24 cellular contexts compared by ENCODE assay signal in the genomic region with DNA sequence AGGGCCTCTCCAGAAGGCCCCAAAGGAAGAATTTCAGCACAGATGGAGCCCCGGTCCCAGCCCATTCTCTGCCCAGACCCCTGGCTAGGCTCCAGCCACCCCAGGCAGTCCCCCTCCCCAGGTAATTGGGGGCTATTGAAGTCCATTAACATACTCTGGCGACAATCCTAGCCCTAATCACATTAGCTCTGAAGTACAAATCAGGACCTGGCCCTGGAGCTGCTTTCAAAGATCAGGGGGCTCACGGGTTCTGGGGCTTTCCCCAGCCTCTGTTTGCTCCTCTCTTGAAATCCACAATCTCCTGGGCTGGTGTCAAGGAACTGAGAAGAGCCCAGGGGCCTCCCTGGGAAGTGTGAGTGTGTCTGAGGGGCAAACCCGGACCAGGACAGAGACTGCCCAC. TPM values are rescaled to one million over a fixed set of nuclear protein-coding genes. Genes with fewer than 3 reads are reported as not detected.
DNase-seq lines count a peak whose midpoint lies in the region; ATAC-seq and TF ChIP-seq lines count a peak whose summit lies in the region.
"Had no signal": no experiment of that assay in that cellular context is flagged by ENCODE, and none has a peak within 500 bp of the region (broad histone marks: within the 10 kb centered on the region; RNA-seq: fewer than 3 reads in every experiment).

No MANE protein-coding gene starts in this region.

- no peak overlapping the region for H3K4me3 ChIP-seq in osteoblast (ENCODE audit: insufficient read depth, low read length)
- H3K4me3 ChIP-seq: A549; BLaER1 treated with 17β-estradiol and CSF1 and Interleukin-3, amounts not matched to agents 10 nM and 100 nM had no signal

- H3K36me3 ChIP-seq in osteoblast (ENCODE audit: insufficient read depth, low read length), result no peaks in the 10 kb centered on the region
- H3K36me3 ChIP-seq: BE2C; BLaER1 treated with 17β-estradiol and CSF1 and Interleukin-3, amounts not matched to agents 10 nM and 100 nM had no signal

- H3K79me2 ChIP-seq in osteoblast (ENCODE audit: insufficient read depth, low read length), result no peaks in the 10 kb centered on the region

- no peaks in the 10 kb centered on the region for H3K27me3 Mint-ChIP-seq in activated CD8-positive, alpha-beta T cell treated with anti-CD3 and anti-CD28 coated beads, Interleukin-2, amount 10 ng/mL, durations not matched to agents 7 days and 5 days (ENCODE audit: low read depth)

- no peaks in the 10 kb centered on the region for H3K9me3 Mint-ChIP-seq in activated CD8-positive, alpha-beta T cell treated with anti-CD3 and anti-CD28 coated beads, Interleukin-2, amount 10 ng/mL, durations not matched to agents 7 days and 5 days (ENCODE audit: insufficient read depth)
- H3K9me3 Mint-ChIP-seq: CD4-positive, alpha-beta T cell; CD8-positive, alpha-beta memory T cell had no signal

- DNase-seq in ELF-1 (ENCODE audit: low read depth, low spot score) (peak; percentile 59), NCI-H69 (lab: John Stamatoyannopoulos, UW) (peak; percentile 21), islet precursor cell (peak; percentile 52), osteoblast (ENCODE audit: insufficient read length, low spot score, missing footprints) (peak; percentile 32), NCI-H2196 (lab: John Stamatoyannopoulos, UW; ENCODE audit: unreplicated experiment) (no peak)
- DNase-seq in activated CD8-positive, alpha-beta memory T cell treated with anti-CD3 and anti-CD28 coated beads for 24 hours, result no peak
- no peak for DNase-seq in activated CD8-positive, alpha-beta T cell treated with anti-CD3 and anti-CD28 coated beads, Interleukin-2, amount 10 ng/mL, durations not matched to agents 7 days and 5 days
- DNase-seq: 8988T; ACHN; AML-193; BE2C; CD4-positive, alpha-beta T cell; CD8-positive, alpha-beta memory T cell; DMS 273 treated with DMSO at 0.1 percent for 48 hours; DMS79; EL; GF-D8; GOT3; H7; HCEC 1CT had no signal

- no peaks in the 10 kb centered on the region for H4K20me1 ChIP-seq in osteoblast (ENCODE audit: insufficient read depth, low read length)
- H4K20me1 ChIP-seq: BLaER1 treated with 17β-estradiol and CSF1 and Interleukin-3, amounts not matched to agents 10 nM and 100 nM had no signal

- H3K27ac ChIP-seq in osteoblast (ENCODE audit: low read depth, low read length), result no peak overlapping the region
- H3K27ac ChIP-seq: A549; BLaER1 treated with 17β-estradiol and CSF1 and Interleukin-3, amounts not matched to agents 10 nM and 100 nM had no signal

- no peaks in the 10 kb centered on the region for H3K4me1 Mint-ChIP-seq in activated CD8-positive, alpha-beta T cell treated with anti-CD3 and anti-CD28 coated beads, Interleukin-2, amount 10 ng/mL, durations not matched to agents 7 days and 5 days (ENCODE audit: low read depth)
- H3K4me1 Mint-ChIP-seq: CD14-positive monocyte; CD8-positive, alpha-beta memory T cell had no signal

- H3K9me3 ChIP-seq in osteoblast (ENCODE audit: low read depth, low read length), result no peaks in the 10 kb centered on the region
- H3K9me3 ChIP-seq: A549; BE2C; BLaER1 treated with 17β-estradiol and CSF1 and Interleukin-3, amounts not matched to agents 10 nM and 100 nM had no signal

- no peaks in the 10 kb centered on the region for H3K36me3 Mint-ChIP-seq in activated CD8-positive, alpha-beta T cell treated with anti-CD3 and anti-CD28 coated beads, Interleukin-2, amount 10 ng/mL, durations not matched to agents 7 days and 5 days (ENCODE audit: low read depth)
- H3K36me3 Mint-ChIP-seq: CD14-positive monocyte; CD8-positive, alpha-beta memory T cell had no signal

- no peak for TF ChIP-seq CTCF in osteoblast (IDR thresholded peaks at IDR 0.05; ENCODE audit: extremely low read depth, low read depth, low read length)

- no peak overlapping the region for H3K27ac Mint-ChIP-seq in activated CD8-positive, alpha-beta T cell treated with anti-CD3 and anti-CD28 coated beads, Interleukin-2, amount 10 ng/mL, durations not matched to agents 7 days and 5 days
- H3K27ac Mint-ChIP-seq: CD4-positive, alpha-beta T cell; CD8-positive, alpha-beta memory T cell had no signal

- H3K27me3 ChIP-seq in osteoblast (ENCODE audit: insufficient read depth, low read length), result peaks cover 10% of the 10 kb centered on the region
- H3K27me3 ChIP-seq: BE2C; BLaER1 treated with 17β-estradiol and CSF1 and Interleukin-3, amounts not matched to agents 10 nM and 100 nM had no signal

- H3K4me3 Mint-ChIP-seq in activated CD8-positive, alpha-beta T cell treated with anti-CD3 and anti-CD28 coated beads, Interleukin-2, amount 10 ng/mL, durations not matched to agents 7 days and 5 days, result no peak overlapping the region
- H3K4me3 Mint-ChIP-seq: CD14-positive monocyte; CD4-positive, alpha-beta T cell; CD8-positive, alpha-beta memory T cell had no signal

- POLR2A ChIA-PET in activated CD8-positive, alpha-beta T cell treated with anti-CD3 and anti-CD28 coated beads, Interleukin-2, amount 10 ng/mL, durations not matched to agents 7 days and 5 days (lab: Charles Lee), result interaction anchor here (0.6 kb wide), 1 partner anchor 849 kb away, joined by 5 read pairs; no protein-coding TSS in a partner anchor

- H3K4me2 ChIP-seq in osteoblast (ENCODE audit: insufficient read depth, low read length), result no peak overlapping the region
- H3K4me2 ChIP-seq: A549; BLaER1 treated with 17β-estradiol and CSF1 and Interleukin-3, amounts not matched to agents 10 nM and 100 nM had no signal

- no peaks in the 10 kb centered on the region for H3K4me1 ChIP-seq in osteoblast (ENCODE audit: insufficient read depth, low read length)
- H3K4me1 ChIP-seq: A549; BE2C; BLaER1 treated with 17β-estradiol and CSF1 and Interleukin-3, amounts not matched to agents 10 nM and 100 nM had no signal

- CTCF ChIA-PET in activated CD8-positive, alpha-beta T cell treated with anti-CD3 and anti-CD28 coated beads, Interleukin-2, amount 10 ng/mL, durations not matched to agents 7 days and 5 days (lab: Charles Lee), result no interaction called here

- H2AFZ ChIP-seq in osteoblast (ENCODE audit: low read length), result no peak overlapping the region

- ATAC-seq in activated CD8-positive, alpha-beta T cell treated with anti-CD3 and anti-CD28 coated beads, Interleukin-2, amount 10 ng/mL, durations not matched to agents 7 days and 5 days, result no peak
- ATAC-seq: A549 had no signal

RNA-seq across cellular contexts. Expression of a gene that starts 22.3 kb away (rescaled TPM):
- not detected in 2 replicates for total RNA-seq in osteoblast
- not detected for total RNA-seq in activated CD8-positive, alpha-beta T cell treated with anti-CD3 and anti-CD28 coated beads, Interleukin-2, amount 10 ng/mL, durations not matched to agents 7 days and 5 days
- total RNA-seq: CD4-positive, alpha-beta T cell; CD8-positive, alpha-beta memory T cell; G401 had no signal

RNA-seq across cellular contexts. Expression of a gene that starts 49.1 kb away (rescaled TPM):
- not detected in 2 replicates for total RNA-seq in osteoblast
- not detected for total RNA-seq in activated CD8-positive, alpha-beta T cell treated with anti-CD3 and anti-CD28 coated beads, Interleukin-2, amount 10 ng/mL, durations not matched to agents 7 days and 5 days
- total RNA-seq: CD4-positive, alpha-beta T cell; CD8-positive, alpha-beta memory T cell; G401 had no signal

Comparison
In these comparisons a context has a peak if more than half of its experiments do, and no peak if none do; other contexts are left out.
1. DNase-seq: peak in ELF-1 (single experiment), NCI-H69 (single experiment), islet precursor cell (single experiment) and osteoblast (single experiment); none in activated CD8-positive, alpha-beta memory T cell treated with anti-CD3 and anti-CD28 coated beads for 24 hours (single experiment), NCI-H2196 (single experiment) and activated CD8-positive, alpha-beta T cell treated with anti-CD3 and anti-CD28 coated beads, Interleukin-2, amount 10 ng/mL, durations not matched to agents 7 days and 5 days (single experiment).